ENCODE assay signal across 9 cellular contexts in the genomic region with DNA sequence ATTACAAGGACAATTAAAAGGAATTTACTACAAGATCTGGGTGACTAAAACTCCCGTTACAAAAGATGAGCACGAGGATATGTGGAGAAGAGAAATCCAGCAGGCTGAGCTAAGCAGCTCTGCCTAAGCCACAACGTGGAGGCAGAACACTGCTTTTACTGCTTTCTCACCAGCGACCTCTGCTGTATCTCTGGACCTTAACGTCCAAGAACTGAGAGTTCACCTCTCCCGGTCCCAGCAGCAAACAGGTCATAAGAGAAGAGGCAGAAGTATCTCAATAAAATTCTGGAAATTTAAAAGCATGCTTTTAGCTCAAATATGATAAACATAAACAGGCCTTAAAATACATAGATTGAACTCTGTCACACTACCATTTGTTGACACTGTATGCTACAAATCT.
DNase-seq lines count a peak whose midpoint lies in the region; ATAC-seq and TF ChIP-seq lines count a peak whose summit lies in the region.
"Had no signal": no experiment of that assay in that cellular context is flagged by ENCODE, and none has a peak within 500 bp of the region (broad histone marks: within the 10 kb centered on the region; RNA-seq: fewer than 3 reads in every experiment).

No MANE protein-coding gene starts in this region.

- TF ChIP-seq CTCF in GM13977 (IDR thresholded peaks at IDR 0.05; ENCODE audit: extremely low read depth, insufficient read depth, missing control alignments) (peak; percentile 29), prostate gland (IDR thresholded peaks at IDR 0.05) (peak in 2 of 4 experiments; percentile 8 to 33)

- no peak overlapping the region for H3K27ac Mint-ChIP-seq in activated T-cell treated with anti-CD3 and anti-CD28 coated beads, Interleukin-2, amount 50 U/mL, for 24 hours
- H3K27ac Mint-ChIP-seq: activated naive CD8-positive, alpha-beta T cell had no signal

- H3K27me3 Mint-ChIP-seq in activated T-cell treated with anti-CD3 and anti-CD28 coated beads, Interleukin-2, amount 50 U/mL, for 24 hours, result no peaks in the 10 kb centered on the region
- H3K27me3 Mint-ChIP-seq: activated naive CD8-positive, alpha-beta T cell had no signal

- H3K4me1 ChIP-seq in prostate gland (replicated peaks), result no peaks in the 10 kb centered on the region
- H3K4me1 ChIP-seq in effector memory CD4-positive, alpha-beta T cell (ENCODE audit: control insufficient read depth, insufficient read depth, low read length, poor library complexity, severe bottlenecking), result no peaks in the 10 kb centered on the region

- peak; percentile 22 for DNase-seq in A172 (ENCODE audit: low spot score)
- DNase-seq in GM13977 (ENCODE audit: low spot score), result no peak
- peak; percentile 18 for DNase-seq in RKO (ENCODE audit: low spot score)
- peak; percentile 33 for DNase-seq in fibroblast of the conjunctiva (ENCODE audit: low read depth)
- DNase-seq in prostate gland (ENCODE audit: low spot score), result peak; percentile 8
- no peak for DNase-seq in effector memory CD4-positive, alpha-beta T cell
- no peak for DNase-seq in activated T-cell treated with anti-CD3 and anti-CD28 coated beads, Interleukin-2, amount 50 U/mL, for 24 hours

- H3K4me3 ChIP-seq in prostate gland, result no peak overlapping the region
- no peak overlapping the region for H3K4me3 ChIP-seq in effector memory CD4-positive, alpha-beta T cell (ENCODE audit: insufficient read depth, low read depth, low read length, poor library complexity, severe bottlenecking)

- H3K36me3 ChIP-seq in prostate gland, result no peaks in the 10 kb centered on the region
- H3K36me3 ChIP-seq in effector memory CD4-positive, alpha-beta T cell (ENCODE audit: control insufficient read depth, insufficient read depth, low read length), result no peaks in the 10 kb centered on the region

- in situ Hi-C loops in GM13977 (cut with MboI; ENCODE audit: low pct_unique_long_range_greater_than_20kb, low sequenced_read_pairs, unreplicated experiment), result no loop called here

- no peaks in the 10 kb centered on the region for H3K27me3 ChIP-seq in prostate gland (replicated peaks; ENCODE audit: insufficient read depth)
- no peaks in the 10 kb centered on the region for H3K27me3 ChIP-seq in effector memory CD4-positive, alpha-beta T cell (replicated peaks; ENCODE audit: control insufficient read depth, insufficient read depth, low read length, poor library complexity, severe bottlenecking)

- ATAC-seq in GM18502 (IDR thresholded peaks at IDR 0.05; ENCODE audit: poor library complexity, unreplicated experiment), result no peak

- no peaks in the 10 kb centered on the region for H3K9me3 ChIP-seq in prostate gland
- H3K9me3 ChIP-seq in effector memory CD4-positive, alpha-beta T cell (ENCODE audit: control insufficient read depth, low read length), result no peaks in the 10 kb centered on the region

- H3K9me3 Mint-ChIP-seq in activated T-cell treated with anti-CD3 and anti-CD28 coated beads, Interleukin-2, amount 50 U/mL, for 24 hours, result no peaks in the 10 kb centered on the region

- TF ChIP-seq POLR2A in prostate gland (IDR thresholded peaks at IDR 0.05), result no peak

- peaks cover 2% of the 10 kb centered on the region for H3K4me1 Mint-ChIP-seq in activated T-cell treated with anti-CD3 and anti-CD28 coated beads, Interleukin-2, amount 50 U/mL, for 24 hours (ENCODE audit: low read depth)

- intact Hi-C loops in prostate gland (cut with DNase I), result no loop called here

- WGBS in prostate gland, result 39% methylated on average over 6 of the region's 6 CpGs

- H3K36me3 Mint-ChIP-seq in activated T-cell treated with anti-CD3 and anti-CD28 coated beads, Interleukin-2, amount 50 U/mL, for 24 hours (ENCODE audit: low read depth), result peaks cover 50% of the 10 kb centered on the region

- no peak overlapping the region for H3K27ac ChIP-seq in prostate gland
- no peak overlapping the region for H3K27ac ChIP-seq in effector memory CD4-positive, alpha-beta T cell (ENCODE audit: insufficient read depth, low read length, poor library complexity, severe bottlenecking)

- H3K4me3 Mint-ChIP-seq in activated T-cell treated with anti-CD3 and anti-CD28 coated beads, Interleukin-2, amount 50 U/mL, for 24 hours, result no peak overlapping the region
- H3K4me3 Mint-ChIP-seq: activated naive CD8-positive, alpha-beta T cell had no signal

Comparison
In these comparisons a context has a peak if more than half of its experiments do, and no peak if none do; other contexts are left out.
1. DNase-seq: peak in A172 (single experiment), RKO (single experiment), fibroblast of the conjunctiva (single experiment) and prostate gland (single experiment); none in GM13977 (single experiment), effector memory CD4-positive, alpha-beta T cell (0 of 3) and activated T-cell treated with anti-CD3 and anti-CD28 coated beads, Interleukin-2, amount 50 U/mL, for 24 hours (single experiment).